In genomic region chr16:635573-636205, GRCh38 we compare ENCODE assay signal across 1 cellular context.
A peak's percentile ranks its signal among the peaks of the same experiment; 100 is the strongest.
TF ChIP-seq lines count a peak whose summit lies in the region.

No MANE protein-coding gene starts in this region.

TF ChIP-seq in HCT116, 20 proteins besides CTCF, POLR2A, EP300 and RAD21:
- TF ChIP-seq ELF1 (IDR thresholded peaks at IDR 0.05; ENCODE audit: borderline replicate concordance, low read depth) (no peak), ZFX (IDR thresholded peaks at IDR 0.05) (peak; percentile 78), SRF (IDR thresholded peaks at IDR 0.05; ENCODE audit: low read depth) (no peak), SP1 (IDR thresholded peaks at IDR 0.05; ENCODE audit: low read depth) (no peak), FOSL1 (IDR thresholded peaks at IDR 0.05; ENCODE audit: low read depth) (no peak)
